ENCODE assay signal across 1 cellular context in the genomic region with DNA sequence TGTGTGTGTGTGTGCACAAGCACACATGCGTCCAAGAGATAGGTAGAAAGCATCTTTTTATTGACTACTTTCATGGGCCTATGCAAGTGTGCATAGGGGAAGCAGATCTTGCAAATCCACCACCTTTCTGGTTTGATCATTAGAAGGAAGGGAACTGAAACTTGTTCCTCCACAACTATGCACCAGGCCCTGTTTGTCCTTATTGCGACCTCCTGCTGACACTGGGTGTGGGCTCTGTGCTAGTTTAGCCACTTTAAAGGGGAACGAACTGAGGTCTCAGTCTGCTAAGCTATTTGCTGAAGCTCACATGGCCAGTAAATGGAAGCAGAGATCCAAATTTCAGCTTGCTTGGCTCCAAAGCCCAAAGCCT.
TF ChIP-seq lines count a peak whose summit lies in the region.

No MANE protein-coding gene starts in this region.

TF ChIP-seq in GM23338, 12 proteins besides CTCF, POLR2A, EP300 and RAD21 (continued from another document):
- no peak for TF ChIP-seq REST (IDR thresholded peaks at IDR 0.05; ENCODE audit: unreplicated experiment)
- no peak for TF ChIP-seq JUNB (IDR thresholded peaks at IDR 0.05; ENCODE audit: unreplicated experiment)
- no peak for TF ChIP-seq POLR2AphosphoS5 (IDR thresholded peaks at IDR 0.05; ENCODE audit: low read depth)
